18 cellular contexts compared by ENCODE assay signal in genomic region chr1:224735159-224735558, GRCh38.
"Had no signal": no experiment of that assay in that cellular context is flagged by ENCODE, and none has a peak within 500 bp of the region (broad histone marks: within the 10 kb centered on the region; RNA-seq: fewer than 3 reads in every experiment).

No MANE protein-coding gene starts in this region.

- ATAC-seq: effector memory CD8-positive, alpha-beta T cell; foreskin keratinocyte; mucosa of descending colon; naive thymus-derived CD4-positive, alpha-beta T cell; pancreas; stimulated activated memory B cell treated with anti-CD40 and anti-IgM and Interleukin-4, amounts not matched to agents 10 μg/mL and 1 μg/mL and 100 μg/mL, for 72 hours had no signal

- H3K36me3 Mint-ChIP-seq: memory B cell; naive thymus-derived CD4-positive, alpha-beta T cell; stimulated activated memory B cell treated with anti-CD40 and anti-IgM and Interleukin-4, amounts not matched to agents 10 μg/mL and 1 μg/mL and 100 μg/mL, for 72 hours had no signal

- H3K4me3 Mint-ChIP-seq: memory B cell; stimulated activated memory B cell treated with anti-CD40 and anti-IgM and Interleukin-4, amounts not matched to agents 10 μg/mL and 1 μg/mL and 100 μg/mL, for 72 hours had no signal

- H3K27ac Mint-ChIP-seq: effector memory CD8-positive, alpha-beta T cell; memory B cell; stimulated activated memory B cell treated with anti-CD40 and anti-IgM and Interleukin-4, amounts not matched to agents 10 μg/mL and 1 μg/mL and 100 μg/mL, for 72 hours had no signal

- H3K4me1 ChIP-seq: foreskin keratinocyte had no signal

- H3K36me3 ChIP-seq: adrenal gland, left ventricle myocardium inferior, pancreas, tibial artery had no signal

- H3K27me3 ChIP-seq: adrenal gland, pancreas, tibial artery had no signal

- DNase-seq: activated gamma-delta T cell; activated T-cell treated with anti-CD3 and anti-CD28 coated beads for 4 hours; adrenal gland; dermis blood vessel endothelial cell; effector memory CD8-positive, alpha-beta T cell; foreskin keratinocyte; glutamatergic neuron; hypothalamus; left ventricle myocardium inferior; mucosa of descending colon; naive thymus-derived CD4-positive, alpha-beta T cell; pancreas; SW 1271; T1000; tibial artery had no signal

- H3K9me3 ChIP-seq: adrenal gland, left ventricle myocardium inferior, mucosa of descending colon, pancreas, tibial artery had no signal

- H3K9me3 Mint-ChIP-seq: effector memory CD8-positive, alpha-beta T cell; memory B cell; naive thymus-derived CD4-positive, alpha-beta T cell; stimulated activated memory B cell treated with anti-CD40 and anti-IgM and Interleukin-4, amounts not matched to agents 10 μg/mL and 1 μg/mL and 100 μg/mL, for 72 hours had no signal

- H3K4me3 ChIP-seq: adrenal gland, left ventricle myocardium inferior, mucosa of descending colon, pancreas, tibial artery had no signal

- FAIRE-seq: pancreas, urothelium cell line had no signal

- H3K27ac ChIP-seq: adrenal gland, foreskin keratinocyte, left ventricle myocardium inferior, pancreas, tibial artery had no signal
